Comparison of ENCODE assay signal across 18 cellular contexts in the genomic region with DNA sequence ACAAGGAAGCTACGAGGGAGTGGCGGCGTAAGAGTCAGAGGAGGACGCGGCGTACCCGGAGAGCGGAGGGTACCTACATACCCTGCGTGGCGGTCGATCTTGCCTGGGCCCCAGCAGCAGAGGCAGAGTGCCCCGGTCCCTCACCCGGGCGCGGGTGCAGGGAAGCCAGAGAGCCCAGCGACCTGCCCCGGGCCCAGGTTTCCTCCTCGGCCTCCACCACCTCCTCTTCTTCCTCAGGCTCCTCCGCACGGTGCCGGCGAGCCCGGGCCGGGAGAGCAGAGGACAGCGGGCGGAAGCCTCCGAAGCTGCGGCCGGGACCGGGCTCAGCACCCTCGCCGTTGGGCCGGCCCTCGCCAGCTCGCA. TPM values are rescaled to one million over a fixed set of nuclear protein-coding genes. Genes with fewer than 3 reads are reported as not detected.
DNase-seq lines count a peak whose midpoint lies in the region; ATAC-seq, FAIRE-seq and TF ChIP-seq lines count a peak whose summit lies in the region.
"Had no signal": no experiment of that assay in that cellular context is flagged by ENCODE, and none has a peak within 500 bp of the region (broad histone marks: within the 10 kb centered on the region; RNA-seq: fewer than 3 reads in every experiment).

No MANE protein-coding gene starts in this region.

- no peak overlapping the region for H3K27ac ChIP-seq in HepG2 (ENCODE audit: extremely low read length, insufficient read depth, low read length)
- H3K27ac ChIP-seq in right lobe of liver: no peak overlapping the region
- H3K27ac ChIP-seq: C4-2B, epithelial cell of prostate had no signal

- H3K4me3 Mint-ChIP-seq in endothelial cell (ENCODE audit: unreplicated experiment): peak overlapping the region; percentile 85
- H3K4me3 Mint-ChIP-seq: naive thymus-derived CD4-positive, alpha-beta T cell; T-cell had no signal

- peak; percentile 1 for ATAC-seq in HepG2
- no peak for ATAC-seq in right lobe of liver
- ATAC-seq in omental fat pad (ENCODE audit: low FRiP score): no peak

- no peak overlapping the region for H3K4me2 ChIP-seq in HepG2 (ENCODE audit: low read depth, low read length)

- no peak overlapping the region for H3K9ac ChIP-seq in HepG2 (ENCODE audit: insufficient read depth, low read depth, low read length)

- peaks cover 35 to 48% of the 10 kb centered on the region in 2 experiments for H3K36me3 ChIP-seq in HepG2 (replicated peaks in 1 of 2; ENCODE audit: control insufficient read depth in 1 of 2, insufficient read depth in 2 of 2, low read length in 2 of 2)
- peaks cover 0 to 16% (median 8%) of the 10 kb centered on the region in 4 donors for H3K36me3 ChIP-seq in right lobe of liver

- in situ Hi-C loops in HepG2 (cut with HindIII; ENCODE audit: extremely low pct_ligation_motif_present, low pct_unique_long_range_greater_than_20kb): no loop called here

- peaks cover 15% of the 10 kb centered on the region for H3K27me3 Mint-ChIP-seq in endothelial cell (ENCODE audit: unreplicated experiment)
- H3K27me3 Mint-ChIP-seq: T-cell had no signal

- intact Hi-C loops in HepG2 (cut with micrococcal nuclease; ENCODE audit: unreplicated experiment) (loop anchor here (1.0 kb wide), 3 partner anchors 13 to 77 kb away; no protein-coding TSS in a partner anchor), right lobe of liver (cut with DNase I) (loop anchor here (5.0 to 10.0 kb wide), 2 partner anchors 74 to 77 kb away; no protein-coding TSS in a partner anchor)

- peaks cover 32% of the 10 kb centered on the region for H3K4me1 ChIP-seq in HepG2 (ENCODE audit: insufficient read depth, low read length)
- H3K4me1 ChIP-seq in right lobe of liver: no peaks in the 10 kb centered on the region

- H2AFZ ChIP-seq in HepG2 (ENCODE audit: low read length): no peak overlapping the region

- TF ChIP-seq POLR2A in HepG2 (IDR thresholded peaks at IDR 0.05; ENCODE audit: insufficient read depth in 1 of 2, low read depth in 2 of 2, low read length in 2 of 2) (no peak), right lobe of liver (IDR thresholded peaks at IDR 0.05) (no peak)

- CTCF ChIA-PET in HepG2 (lab: Yijun Ruan, JAX; ENCODE audit: low intra/inter-chr PET ratio, low total read pairs): interaction anchor here (0.8 to 12.2 kb wide), 10 partner anchors 14 to 118 kb away, joined by 4 to 320 read pairs (median 12); partner anchors contain the start of genes ARHGEF40 and METTL17

- BruUV-seq in HepG2 (replicated peaks; lab: Mats Ljungman, UMichigan): no TSS peak

- no peak overlapping the region for H3K27ac Mint-ChIP-seq in endothelial cell (ENCODE audit: unreplicated experiment)
- H3K27ac Mint-ChIP-seq: activated T-helper 2 cell treated with anti-CD3 and anti-CD28 coated beads, Interferon-gamma antibody, Interleukin-2, Interleukin-4, amounts not matched to agents 10 μg/mL and 5 μg/mL and 100 μg/mL, durations not matched to agents 14 hours and 24 hours and 36 hours; T-cell had no signal

- no peaks in the 10 kb centered on the region for H3K9me3 Mint-ChIP-seq in endothelial cell (ENCODE audit: unreplicated experiment)
- H3K9me3 Mint-ChIP-seq: activated T-helper 2 cell treated with anti-CD3 and anti-CD28 coated beads, Interferon-gamma antibody, Interleukin-2, Interleukin-4, amounts not matched to agents 10 μg/mL and 5 μg/mL and 100 μg/mL, durations not matched to agents 14 hours and 24 hours and 36 hours; T-cell had no signal

- POLR2A ChIA-PET in HepG2 (lab: Yijun Ruan, JAX): interaction anchor here (1.0 to 7.8 kb wide), 4 partner anchors 12 to 77 kb away, joined by 7 to 91 read pairs (median 52); partner anchors contain the start of gene ARHGEF40

- peaks cover 21% of the 10 kb centered on the region for H3K4me1 Mint-ChIP-seq in endothelial cell (ENCODE audit: unreplicated experiment)

- WGBS in HepG2 (ENCODE audit: low lambda C conversion rate): 97% methylated on average over 35 of the region's 35 CpGs
- WGBS in right lobe of liver (ENCODE audit: insufficient coverage, low coverage, low lambda C conversion rate, missing lambda C conversion rate): 93% methylated on average over 10 of the region's 35 CpGs

- DNase-seq in HepG2 (ENCODE audit: low spot score): no peak
- DNase-seq in right lobe of liver: no peak
- DNase-seq in endothelial cell (ENCODE audit: low spot score): no peak
- peak; percentile 6 for DNase-seq in omental fat pad (ENCODE audit: low spot score)
- no peak for DNase-seq in activated CD4-positive, alpha-beta T cell treated with anti-CD3 and anti-CD28 coated beads for 1 hour
- DNase-seq in NCI-H146 treated with DMSO at 0.1 percent for 48 hours (lab: John Stamatoyannopoulos, UW; ENCODE audit: unreplicated experiment): no peak
- no peak for DNase-seq in effector CD8-positive, alpha-beta T cell (lab: John Stamatoyannopoulos, UW)
- no peak for DNase-seq in T-helper 1 cell
- DNase-seq: DMS153, NCI-H2227 treated with DMSO at 0.1 percent for 48 hours had no signal

- H3K4me3 ChIP-seq in HepG2 (replicated peaks in 1 of 3; ENCODE audit: insufficient read depth in 1 of 3, low read depth in 2 of 3, low read length in 3 of 3) (no peak overlapping the region), right lobe of liver (no peak overlapping the region)

- peaks cover 9% of the 10 kb centered on the region for H3K36me3 Mint-ChIP-seq in endothelial cell (ENCODE audit: low read depth, unreplicated experiment)

- FAIRE-seq in HepG2 (lab: Jason Lieb, UNC): no peak
- FAIRE-seq: bronchial epithelial cell had no signal

- TF ChIP-seq EP300 in HepG2 (IDR thresholded peaks at IDR 0.05; ENCODE audit: low read depth in 2 of 2, low read length in 2 of 2) (no peak), HepG2 (CRISPR knock-in tag; IDR thresholded peaks at IDR 0.05; ENCODE audit: borderline replicate concordance) (no peak)

- peaks cover 18% of the 10 kb centered on the region for H3K79me2 ChIP-seq in HepG2 (ENCODE audit: insufficient read depth, low read length)

- no peak for TF ChIP-seq RAD21 in HepG2 (CRISPR knock-in tag; IDR thresholded peaks at IDR 0.05)

- peaks cover 8% of the 10 kb centered on the region; the same call in 1 of the 2 replicates for H4K20me1 ChIP-seq in HepG2 (ENCODE audit: insufficient read depth, low read length)

- H3K27me3 ChIP-seq in HepG2 (ENCODE audit: control insufficient read depth in 1 of 2, insufficient read depth in 2 of 2, low read length in 2 of 2) (no peaks in the 10 kb centered on the region), right lobe of liver (no peaks in the 10 kb centered on the region)

- TF ChIP-seq CTCF in HepG2 (CRISPR knock-in tag; IDR thresholded peaks at IDR 0.05) (no peak), right lobe of liver (IDR thresholded peaks at IDR 0.05) (no peak), endothelial cell (IDR thresholded peaks at IDR 0.05; ENCODE audit: unreplicated experiment) (no peak), omental fat pad (IDR thresholded peaks at IDR 0.05) (no peak)

- no peaks in the 10 kb centered on the region for H3K9me3 ChIP-seq in HepG2 (ENCODE audit: low read length)
- no peaks in the 10 kb centered on the region for H3K9me3 ChIP-seq in right lobe of liver

RNA-seq across cellular contexts. Expression of gene ZNF219, which starts 6.7 kb away (rescaled TPM):
- 21.0 and 36.6 TPM in 2 replicates for total RNA-seq in HepG2 (2016; rRNA removed; fragmentation: Illumina TruSeq; extraction: Trizol)
- 20.7 and 21.8 TPM in 2 replicates for total RNA-seq in HepG2 (2016; cell fraction: cytosol; rRNA removed; fragmentation: Illumina TruSeq; extraction: Trizol; ENCODE audit: low read depth)
- total RNA-seq in HepG2 (2016; cell fraction: insoluble cytoplasmic fraction; rRNA removed; fragmentation: Illumina TruSeq; extraction: Trizol): 19.3 and 35.8 TPM in 2 replicates
- 53.1 and 55.3 TPM in 2 replicates for total RNA-seq in HepG2 (2016; cell fraction: membrane; rRNA removed; fragmentation: Illumina TruSeq; extraction: Trizol)
- total RNA-seq in HepG2 (2016; cell fraction: nucleus; rRNA removed; fragmentation: Illumina TruSeq; extraction: Trizol): 26.4 and 33.6 TPM in 2 replicates
- polyA plus RNA-seq in HepG2 (2011; rRNA removed): 34.5 and 42.2 TPM in 2 replicates
- polyA plus RNA-seq in HepG2 (2011; cell fraction: cytosol; rRNA removed): 26.6 and 62.4 TPM in 2 replicates
- polyA plus RNA-seq in HepG2 (2011; cell fraction: nucleus; rRNA removed): 171 and 203 TPM in 2 replicates
- 21.1 and 23.1 TPM in 2 replicates for polyA plus RNA-seq in HepG2 (2012)
- 37.9 and 42.6 TPM in 2 replicates for polyA plus RNA-seq in HepG2 (2016; cell fraction: cytosol; fragmentation: Illumina TruSeq; extraction: Trizol; ENCODE audit: low read depth)
- 34.5 and 39.2 TPM in 2 replicates for polyA plus RNA-seq in HepG2 (2016; cell fraction: insoluble cytoplasmic fraction; fragmentation: Illumina TruSeq; extraction: Trizol; ENCODE audit: low read depth)
- 72.9 and 82.3 TPM in 2 replicates for polyA plus RNA-seq in HepG2 (2016; cell fraction: membrane; fragmentation: Illumina TruSeq; extraction: Trizol; ENCODE audit: low read depth)
- 76.4 and 80.2 TPM in 2 replicates for polyA plus RNA-seq in HepG2 (2016; cell fraction: nucleus; fragmentation: Illumina TruSeq; extraction: Trizol; ENCODE audit: insufficient read depth, low read depth)
- polyA minus RNA-seq in HepG2 (2011; rRNA and poly(A)+ RNA removed; ENCODE audit: low replicate concordance): 41.2 and 86.7 TPM in 2 replicates
- 20.3 and 21.8 TPM in 2 replicates for polyA minus RNA-seq in HepG2 (2011; cell fraction: cytosol; rRNA and poly(A)+ RNA removed)
- 61.3 and 63.0 TPM in 2 replicates for polyA minus RNA-seq in HepG2 (2011; cell fraction: nucleus; rRNA and poly(A)+ RNA removed)
- total RNA-seq in right lobe of liver: 10 to 100 TPM in 2 of 6 experiments, 1 to 10 TPM in 4; 6.9 to 20.6 (median 9.3) TPM
- 27.0 TPM for total RNA-seq in endothelial cell (ENCODE audit: unreplicated experiment)
- 10 to 100 TPM; 19.2 to 56.3 (median 38.1) TPM for total RNA-seq in omental fat pad

RNA-seq across cellular contexts. Expression of gene TMEM253, which starts 9.1 kb away (rescaled TPM):
- 0.29 TPM in 1 of 2 replicates, not detected in the other for total RNA-seq in HepG2 (2016; rRNA removed; fragmentation: Illumina TruSeq; extraction: Trizol)
- total RNA-seq in HepG2 (2016; cell fraction: cytosol; rRNA removed; fragmentation: Illumina TruSeq; extraction: Trizol; ENCODE audit: low read depth): 0.20 TPM in 1 of 2 replicates, not detected in the other
- total RNA-seq in HepG2 (2016; cell fraction: insoluble cytoplasmic fraction; rRNA removed; fragmentation: Illumina TruSeq; extraction: Trizol): 0.16 and 0.17 TPM in 2 replicates
- total RNA-seq in HepG2 (2016; cell fraction: membrane; rRNA removed; fragmentation: Illumina TruSeq; extraction: Trizol): 0.21 and 0.25 TPM in 2 replicates
- total RNA-seq in HepG2 (2016; cell fraction: nucleus; rRNA removed; fragmentation: Illumina TruSeq; extraction: Trizol): 0.60 and 0.68 TPM in 2 replicates
- polyA plus RNA-seq in HepG2 (2011; rRNA removed): 0.45 and 0.65 TPM in 2 replicates
- polyA plus RNA-seq in HepG2 (2011; cell fraction: cytosol; rRNA removed): 0.19 and 0.23 TPM in 2 replicates
- polyA plus RNA-seq in HepG2 (2011; cell fraction: nucleus; rRNA removed): 1.1 and 2.0 TPM in 2 replicates
- 0.66 and 0.69 TPM in 2 replicates for polyA plus RNA-seq in HepG2 (2012)
- polyA plus RNA-seq in HepG2 (2016; cell fraction: cytosol; fragmentation: Illumina TruSeq; extraction: Trizol; ENCODE audit: low read depth): 0.52 and 0.61 TPM in 2 replicates
- 0.40 and 0.95 TPM in 2 replicates for polyA plus RNA-seq in HepG2 (2016; cell fraction: insoluble cytoplasmic fraction; fragmentation: Illumina TruSeq; extraction: Trizol; ENCODE audit: low read depth)
- 0.92 and 1.2 TPM in 2 replicates for polyA plus RNA-seq in HepG2 (2016; cell fraction: membrane; fragmentation: Illumina TruSeq; extraction: Trizol; ENCODE audit: low read depth)
- polyA plus RNA-seq in HepG2 (2016; cell fraction: nucleus; fragmentation: Illumina TruSeq; extraction: Trizol; ENCODE audit: insufficient read depth, low read depth): 0.88 and 0.92 TPM in 2 replicates
- 1.0 and 3.5 TPM in 2 replicates for polyA minus RNA-seq in HepG2 (2011; rRNA and poly(A)+ RNA removed; ENCODE audit: low replicate concordance)
- not detected in 2 replicates for polyA minus RNA-seq in HepG2 (2011; cell fraction: cytosol; rRNA and poly(A)+ RNA removed)
- 1.3 TPM in 1 of 2 replicates, not detected in the other for polyA minus RNA-seq in HepG2 (2011; cell fraction: nucleus; rRNA and poly(A)+ RNA removed)
- 1 to 10 TPM in 1 of 6 experiments, under 1 TPM in 3, not detected in 2; 0.20 to 1.2 (median 0.38) TPM for total RNA-seq in right lobe of liver
- total RNA-seq in endothelial cell (ENCODE audit: unreplicated experiment): 0.90 TPM
- total RNA-seq in omental fat pad: 1 to 10 TPM in 1 of 4 donors, under 1 TPM in 1, not detected in 2; 0.75 to 2.4 TPM
- total RNA-seq: activated T-helper 2 cell treated with anti-CD3 and anti-CD28 coated beads, Interferon-gamma antibody, Interleukin-2, Interleukin-4, amounts not matched to agents 10 μg/mL and 5 μg/mL and 100 μg/mL, durations not matched to agents 14 hours and 24 hours and 36 hours; dermis microvascular lymphatic vessel endothelial cell; pulmonary artery endothelial cell had no signal
- polyA plus RNA-seq: naive thymus-derived CD4-positive, alpha-beta T cell had no signal

RNA-seq across cellular contexts. Expression of gene ARHGEF40, which starts 21.7 kb away (rescaled TPM):
- total RNA-seq in HepG2 (2016; rRNA removed; fragmentation: Illumina TruSeq; extraction: Trizol): 18.5 and 28.1 TPM in 2 replicates
- total RNA-seq in HepG2 (2016; cell fraction: cytosol; rRNA removed; fragmentation: Illumina TruSeq; extraction: Trizol; ENCODE audit: low read depth): 5.0 and 7.1 TPM in 2 replicates
- 15.0 and 26.8 TPM in 2 replicates for total RNA-seq in HepG2 (2016; cell fraction: insoluble cytoplasmic fraction; rRNA removed; fragmentation: Illumina TruSeq; extraction: Trizol)
- 8.4 and 8.6 TPM in 2 replicates for total RNA-seq in HepG2 (2016; cell fraction: membrane; rRNA removed; fragmentation: Illumina TruSeq; extraction: Trizol)
- total RNA-seq in HepG2 (2016; cell fraction: nucleus; rRNA removed; fragmentation: Illumina TruSeq; extraction: Trizol): 32.3 and 36.7 TPM in 2 replicates
- 78.1 and 97.1 TPM in 2 replicates for polyA plus RNA-seq in HepG2 (2011; rRNA removed)
- polyA plus RNA-seq in HepG2 (2011; cell fraction: cytosol; rRNA removed): 47.9 and 68.0 TPM in 2 replicates
- 243 and 248 TPM in 2 replicates for polyA plus RNA-seq in HepG2 (2011; cell fraction: nucleus; rRNA removed)
- 34.1 and 49.5 TPM in 2 replicates for polyA plus RNA-seq in HepG2 (2012)
- 2.9 and 3.7 TPM in 2 replicates for polyA plus RNA-seq in HepG2 (2016; cell fraction: cytosol; fragmentation: Illumina TruSeq; extraction: Trizol; ENCODE audit: low read depth)
- polyA plus RNA-seq in HepG2 (2016; cell fraction: insoluble cytoplasmic fraction; fragmentation: Illumina TruSeq; extraction: Trizol; ENCODE audit: low read depth): 13.8 and 18.7 TPM in 2 replicates
- polyA plus RNA-seq in HepG2 (2016; cell fraction: membrane; fragmentation: Illumina TruSeq; extraction: Trizol; ENCODE audit: low read depth): 5.9 and 7.3 TPM in 2 replicates
- polyA plus RNA-seq in HepG2 (2016; cell fraction: nucleus; fragmentation: Illumina TruSeq; extraction: Trizol; ENCODE audit: insufficient read depth, low read depth): 69.4 and 77.3 TPM in 2 replicates
- 29.6 and 155 TPM in 2 replicates for polyA minus RNA-seq in HepG2 (2011; rRNA and poly(A)+ RNA removed; ENCODE audit: low replicate concordance)
- 32.6 and 33.5 TPM in 2 replicates for polyA minus RNA-seq in HepG2 (2011; cell fraction: cytosol; rRNA and poly(A)+ RNA removed)
- 71.0 and 71.2 TPM in 2 replicates for polyA minus RNA-seq in HepG2 (2011; cell fraction: nucleus; rRNA and poly(A)+ RNA removed)
- 10 to 100 TPM; 17.1 to 35.8 (median 25.1) TPM for total RNA-seq in right lobe of liver
- 12.5 TPM for total RNA-seq in endothelial cell (ENCODE audit: unreplicated experiment)
- total RNA-seq in omental fat pad: 10 to 100 TPM; 30.0 to 91.3 (median 40.6) TPM

RNA-seq across cellular contexts. Expression of gene RNASE8, which starts 34.1 kb away (rescaled TPM):
- total RNA-seq in HepG2 (2016; rRNA removed; fragmentation: Illumina TruSeq; extraction: Trizol) (not detected in 2 replicates), right lobe of liver (not detected), endothelial cell (ENCODE audit: unreplicated experiment) (not detected), omental fat pad (not detected)
- not detected in 2 replicates for total RNA-seq in HepG2 (2016; cell fraction: cytosol; rRNA removed; fragmentation: Illumina TruSeq; extraction: Trizol; ENCODE audit: low read depth)
- not detected in 2 replicates for total RNA-seq in HepG2 (2016; cell fraction: insoluble cytoplasmic fraction; rRNA removed; fragmentation: Illumina TruSeq; extraction: Trizol)
- total RNA-seq in HepG2 (2016; cell fraction: membrane; rRNA removed; fragmentation: Illumina TruSeq; extraction: Trizol): not detected in 2 replicates
- total RNA-seq in HepG2 (2016; cell fraction: nucleus; rRNA removed; fragmentation: Illumina TruSeq; extraction: Trizol): not detected in 2 replicates
- not detected in 2 replicates for polyA plus RNA-seq in HepG2 (2011; rRNA removed)
- polyA plus RNA-seq in HepG2 (2011; cell fraction: cytosol; rRNA removed): not detected in 2 replicates
- not detected in 2 replicates for polyA plus RNA-seq in HepG2 (2011; cell fraction: nucleus; rRNA removed)
- polyA plus RNA-seq in HepG2 (2012): not detected in 2 replicates
- not detected in 2 replicates for polyA plus RNA-seq in HepG2 (2016; cell fraction: cytosol; fragmentation: Illumina TruSeq; extraction: Trizol; ENCODE audit: low read depth)
- polyA plus RNA-seq in HepG2 (2016; cell fraction: insoluble cytoplasmic fraction; fragmentation: Illumina TruSeq; extraction: Trizol; ENCODE audit: low read depth): not detected in 2 replicates
- polyA plus RNA-seq in HepG2 (2016; cell fraction: membrane; fragmentation: Illumina TruSeq; extraction: Trizol; ENCODE audit: low read depth): not detected in 2 replicates
- not detected in 2 replicates for polyA plus RNA-seq in HepG2 (2016; cell fraction: nucleus; fragmentation: Illumina TruSeq; extraction: Trizol; ENCODE audit: insufficient read depth, low read depth)
- polyA minus RNA-seq in HepG2 (2011; rRNA and poly(A)+ RNA removed; ENCODE audit: low replicate concordance): not detected in 2 replicates
- polyA minus RNA-seq in HepG2 (2011; cell fraction: cytosol; rRNA and poly(A)+ RNA removed): not detected in 2 replicates
- not detected in 2 replicates for polyA minus RNA-seq in HepG2 (2011; cell fraction: nucleus; rRNA and poly(A)+ RNA removed)
- total RNA-seq: activated T-helper 2 cell treated with anti-CD3 and anti-CD28 coated beads, Interferon-gamma antibody, Interleukin-2, Interleukin-4, amounts not matched to agents 10 μg/mL and 5 μg/mL and 100 μg/mL, durations not matched to agents 14 hours and 24 hours and 36 hours; bronchial epithelial cell; dermis microvascular lymphatic vessel endothelial cell; naive thymus-derived CD4-positive, alpha-beta T cell; pulmonary artery endothelial cell; T-cell had no signal
- polyA plus RNA-seq: naive thymus-derived CD4-positive, alpha-beta T cell had no signal

RNA-seq across cellular contexts. Expression of gene RNASE7, which starts 49.6 kb away (rescaled TPM):
- total RNA-seq in HepG2 (2016; rRNA removed; fragmentation: Illumina TruSeq; extraction: Trizol): not detected in 2 replicates
- total RNA-seq in HepG2 (2016; cell fraction: cytosol; rRNA removed; fragmentation: Illumina TruSeq; extraction: Trizol; ENCODE audit: low read depth): not detected in 2 replicates
- total RNA-seq in HepG2 (2016; cell fraction: insoluble cytoplasmic fraction; rRNA removed; fragmentation: Illumina TruSeq; extraction: Trizol): not detected in 2 replicates
- not detected in 2 replicates for total RNA-seq in HepG2 (2016; cell fraction: membrane; rRNA removed; fragmentation: Illumina TruSeq; extraction: Trizol)
- total RNA-seq in HepG2 (2016; cell fraction: nucleus; rRNA removed; fragmentation: Illumina TruSeq; extraction: Trizol): not detected in 2 replicates
- 0.04 and 0.17 TPM in 2 replicates for polyA plus RNA-seq in HepG2 (2011; rRNA removed)
- polyA plus RNA-seq in HepG2 (2011; cell fraction: cytosol; rRNA removed): 0.04 and 0.06 TPM in 2 replicates
- 0.23 and 0.42 TPM in 2 replicates for polyA plus RNA-seq in HepG2 (2011; cell fraction: nucleus; rRNA removed)
- polyA plus RNA-seq in HepG2 (2012): 0.41 and 1.6 TPM in 2 replicates
- not detected in 2 replicates for polyA plus RNA-seq in HepG2 (2016; cell fraction: cytosol; fragmentation: Illumina TruSeq; extraction: Trizol; ENCODE audit: low read depth)
- polyA plus RNA-seq in HepG2 (2016; cell fraction: insoluble cytoplasmic fraction; fragmentation: Illumina TruSeq; extraction: Trizol; ENCODE audit: low read depth): not detected in 2 replicates
- polyA plus RNA-seq in HepG2 (2016; cell fraction: membrane; fragmentation: Illumina TruSeq; extraction: Trizol; ENCODE audit: low read depth): not detected in 2 replicates
- polyA plus RNA-seq in HepG2 (2016; cell fraction: nucleus; fragmentation: Illumina TruSeq; extraction: Trizol; ENCODE audit: insufficient read depth, low read depth): not detected in 2 replicates
- polyA minus RNA-seq in HepG2 (2011; rRNA and poly(A)+ RNA removed; ENCODE audit: low replicate concordance): not detected in 2 replicates
- not detected in 2 replicates for polyA minus RNA-seq in HepG2 (2011; cell fraction: cytosol; rRNA and poly(A)+ RNA removed)
- polyA minus RNA-seq in HepG2 (2011; cell fraction: nucleus; rRNA and poly(A)+ RNA removed): not detected in 2 replicates
- under 1 TPM in 3 of 6 experiments, not detected in 3; 0.18 to 0.31 (median 0.22) TPM for total RNA-seq in right lobe of liver
- not detected for total RNA-seq in endothelial cell (ENCODE audit: unreplicated experiment)
- not detected for total RNA-seq in omental fat pad
- total RNA-seq: activated T-helper 2 cell treated with anti-CD3 and anti-CD28 coated beads, Interferon-gamma antibody, Interleukin-2, Interleukin-4, amounts not matched to agents 10 μg/mL and 5 μg/mL and 100 μg/mL, durations not matched to agents 14 hours and 24 hours and 36 hours; dermis microvascular lymphatic vessel endothelial cell; naive thymus-derived CD4-positive, alpha-beta T cell; pulmonary artery endothelial cell; T-cell had no signal
- polyA plus RNA-seq: naive thymus-derived CD4-positive, alpha-beta T cell had no signal
